Comparison of ENCODE assay signal across 6 cellular contexts in the genomic region with DNA sequence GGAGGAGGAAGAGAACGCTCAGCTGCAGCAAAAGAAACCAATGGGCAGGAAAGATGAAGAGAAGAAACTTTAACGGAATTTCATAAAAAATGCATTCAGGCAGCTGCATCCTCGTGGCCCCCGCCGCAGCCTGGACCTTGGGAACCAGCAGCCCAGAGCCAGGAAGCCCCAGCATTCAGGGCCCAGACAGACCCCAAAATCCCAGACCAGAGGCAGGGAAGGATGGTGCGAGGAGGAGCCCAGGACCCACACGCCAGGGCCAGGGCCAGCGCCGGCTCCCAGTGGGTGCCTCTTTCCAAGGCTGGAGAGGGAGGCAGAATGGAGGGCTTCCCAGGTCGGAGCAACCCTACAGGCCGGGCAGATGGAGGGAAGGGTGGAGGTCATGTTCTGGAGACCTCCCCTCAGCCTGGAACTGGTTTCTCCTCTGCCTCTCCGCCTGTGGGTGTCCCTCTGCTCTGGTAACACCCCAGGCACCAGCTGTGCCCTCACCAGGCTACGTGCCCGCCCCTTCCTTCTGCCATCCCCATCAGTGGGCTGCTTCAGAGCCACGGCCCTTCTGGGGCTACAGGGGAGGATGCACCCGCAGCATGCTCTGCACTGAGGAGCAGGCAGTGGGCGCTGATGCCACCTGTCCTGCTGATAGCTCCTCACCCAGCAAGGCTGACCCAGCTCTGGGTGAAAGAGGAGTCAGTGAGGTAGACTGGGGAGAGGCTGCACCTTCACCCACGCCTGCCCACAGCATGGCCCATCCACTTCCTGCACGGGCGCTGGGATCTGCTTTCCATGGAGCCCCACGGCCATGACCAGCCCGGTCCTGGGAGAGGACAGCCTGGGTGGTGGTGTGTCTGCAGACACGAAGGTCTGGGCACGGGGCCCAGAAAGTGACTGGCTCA. TPM values are rescaled to one million over a fixed set of nuclear protein-coding genes. Genes with fewer than 3 reads are reported as not detected.
DNase-seq lines count a peak whose midpoint lies in the region; ATAC-seq lines count a peak whose summit lies in the region.

No MANE protein-coding gene starts in this region.

- peak overlapping the region; percentile 87 for H3K9ac ChIP-seq in HUES6 (ENCODE audit: low read length)

- H3K27me3 Mint-ChIP-seq in activated naive CD8-positive, alpha-beta T cell treated with anti-CD3 and anti-CD28 coated beads, Interleukin-2, amount 50 U/mL, for 24 hours, result no peaks in the 10 kb centered on the region

- H3K36me3 ChIP-seq in HUES6 (ENCODE audit: control insufficient read depth, insufficient read depth, low read length), result peaks cover 21% of the 10 kb centered on the region

- no peak for DNase-seq in activated naive CD8-positive, alpha-beta T cell treated with anti-CD3 and anti-CD28 coated beads, Interleukin-2, amount 50 U/mL, for 24 hours
- no peak for DNase-seq in NCI-H510A (lab: John Stamatoyannopoulos, UW)
- DNase-seq in mesenteric fat pad (ENCODE audit: low spot score), result no peak

- ATAC-seq in activated naive CD8-positive, alpha-beta T cell treated with anti-CD3 and anti-CD28 coated beads, Interleukin-2, amount 50 U/mL, for 24 hours, result peak; percentile 4
- ATAC-seq in GM18867 (IDR thresholded peaks at IDR 0.05; ENCODE audit: unreplicated experiment), result no peak

- no peak overlapping the region for H3K27ac ChIP-seq in HUES6 (ENCODE audit: low read depth, low read length)

- no peaks in the 10 kb centered on the region for H3K9me3 ChIP-seq in HUES6 (ENCODE audit: control insufficient read depth, insufficient read depth, low read depth, low read length)
- no peaks in the 10 kb centered on the region for H3K9me3 ChIP-seq in mononuclear cell (ENCODE audit: low read depth, low read length)

- peak overlapping the region; percentile 86 for H3K4me3 Mint-ChIP-seq in activated naive CD8-positive, alpha-beta T cell treated with anti-CD3 and anti-CD28 coated beads, Interleukin-2, amount 50 U/mL, for 24 hours

- H3K4me3 ChIP-seq in HUES6 (ENCODE audit: low read depth, low read length) (peak overlapping the region; percentile 97), mononuclear cell (ENCODE audit: low read length) (peak overlapping the region; percentile 93)

- H3K4me1 ChIP-seq in HUES6 (ENCODE audit: control insufficient read depth, insufficient read depth, low read length) (peaks cover 14% of the 10 kb centered on the region), mononuclear cell (ENCODE audit: insufficient read depth, low read length) (peaks cover 51% of the 10 kb centered on the region)

- no peaks in the 10 kb centered on the region for H3K9me3 Mint-ChIP-seq in activated naive CD8-positive, alpha-beta T cell treated with anti-CD3 and anti-CD28 coated beads, Interleukin-2, amount 50 U/mL, for 24 hours

- H3K27me3 ChIP-seq in HUES6 (ENCODE audit: control insufficient read depth, insufficient read depth, low read length) (no peaks in the 10 kb centered on the region), mononuclear cell (ENCODE audit: insufficient read depth, low read length) (no peaks in the 10 kb centered on the region)

- H3K4me1 Mint-ChIP-seq in activated naive CD8-positive, alpha-beta T cell treated with anti-CD3 and anti-CD28 coated beads, Interleukin-2, amount 50 U/mL, for 24 hours, result peaks cover 28% of the 10 kb centered on the region

- peaks cover 21% of the 10 kb centered on the region for H3K36me3 Mint-ChIP-seq in activated naive CD8-positive, alpha-beta T cell treated with anti-CD3 and anti-CD28 coated beads, Interleukin-2, amount 50 U/mL, for 24 hours (ENCODE audit: low read depth)

- H3K27ac Mint-ChIP-seq in activated naive CD8-positive, alpha-beta T cell treated with anti-CD3 and anti-CD28 coated beads, Interleukin-2, amount 50 U/mL, for 24 hours, result peak overlapping the region; percentile 86

RNA-seq across cellular contexts. Expression of gene MIF4GD, which starts 1.2 kb away (rescaled TPM):
- total RNA-seq in mononuclear cell, result 19.9 TPM
- 15.5 TPM for total RNA-seq in mesenteric fat pad

RNA-seq across cellular contexts. Expression of gene MRPS7, which starts 10.5 kb away (rescaled TPM):
- 27.1 TPM for total RNA-seq in mononuclear cell
- total RNA-seq in mesenteric fat pad, result 45.7 TPM

RNA-seq across cellular contexts. Expression of gene GGA3, which starts 10.8 kb away (rescaled TPM):
- total RNA-seq in mononuclear cell (36.9 TPM), mesenteric fat pad (42.8 TPM)

RNA-seq across cellular contexts. Expression of gene SLC25A19, which starts 17.0 kb away (rescaled TPM):
- total RNA-seq in mononuclear cell, result 5.9 TPM
- total RNA-seq in mesenteric fat pad, result 16.4 TPM
